In the genomic region with DNA sequence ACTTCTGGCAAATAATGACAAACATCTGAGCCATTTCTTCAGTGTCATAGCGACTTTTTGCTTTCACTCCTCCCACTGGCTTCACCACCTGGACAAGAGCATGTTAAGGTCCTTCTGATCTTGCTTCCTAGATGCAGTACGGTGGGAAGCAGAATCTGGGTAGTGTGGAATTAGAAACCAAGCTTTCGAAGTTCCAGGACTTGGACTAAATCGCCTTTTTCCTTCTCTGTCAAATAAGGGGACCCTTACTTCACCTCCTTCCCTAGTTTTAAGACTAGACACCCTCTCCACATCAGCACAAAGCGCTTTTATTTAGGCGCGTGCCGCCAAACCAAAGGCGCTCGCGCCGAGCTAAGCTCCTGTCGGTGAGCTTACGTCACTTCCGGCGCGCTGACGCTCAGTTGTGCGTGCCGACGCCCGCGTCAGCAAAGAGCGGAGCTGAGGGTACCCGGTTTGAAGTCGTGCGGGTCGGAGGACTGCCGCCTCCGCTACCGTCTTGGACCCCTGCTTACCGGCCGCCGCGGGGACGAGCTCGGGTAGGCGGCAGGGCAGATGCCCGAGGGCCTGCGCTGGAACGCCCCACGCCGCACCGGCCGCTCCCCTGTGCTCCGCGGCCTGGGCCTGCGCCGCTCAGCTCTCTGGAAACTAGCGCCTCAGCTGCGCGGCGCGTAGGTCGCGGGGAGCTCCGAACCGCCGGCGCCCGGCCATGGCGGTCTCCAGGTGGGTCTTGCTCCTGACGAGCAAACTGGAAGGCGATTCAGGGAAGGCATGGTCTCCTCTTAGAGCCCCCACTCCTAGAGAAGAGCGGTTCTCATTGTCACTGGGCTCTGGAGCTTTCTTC, we compare ENCODE assay signal across 8 cellular contexts. TPM values are rescaled to one million over a fixed set of nuclear protein-coding genes. Genes with fewer than 3 reads are reported as not detected.
DNase-seq lines count a peak whose midpoint lies in the region; ATAC-seq and TF ChIP-seq lines count a peak whose summit lies in the region.

A gene (plus strand): TSS at position 400 of the 841 bp plus-strand sequence. CDS start 307 bp downstream, at position 707.

- DNase-seq in C1 segment of cervical spinal cord (lab: John Stamatoyannopoulos, UW) (peak; percentile 24 to 93 (median 86)), NCI-H774 (lab: John Stamatoyannopoulos, UW) (peak; percentile 79), right lobe of liver (peak; percentile 96 to 97 (median 96))
- DNase-seq in activated CD4-positive, alpha-beta memory T cell treated with anti-CD3 and anti-CD28 coated beads for 36 hours: peak; percentile 94
- DNase-seq in stimulated activated CD4-positive, alpha-beta T cell treated with anti-CD3 and anti-CD28 coated beads, Interleukin-4, amount 100 ng/mL, for 48 hours (ENCODE audit: low read depth in 2 of 2): peak; percentile 87 to 88

- peaks cover 2% of the 10 kb centered on the region for H3K9me3 Mint-ChIP-seq in activated CD4-positive, alpha-beta memory T cell treated with anti-CD3 and anti-CD28 coated beads for 36 hours

- peaks cover 14 to 20% of the 10 kb centered on the region in 2 donors for H3K4me1 ChIP-seq in duodenal mucosa (ENCODE audit: control insufficient read depth in 1 of 2, insufficient read depth in 2 of 2, low read length in 2 of 2)
- peaks cover 0 to 10% (median 0%) of the 10 kb centered on the region in 4 donors for H3K4me1 ChIP-seq in right lobe of liver

- H3K4me3 ChIP-seq in duodenal mucosa (ENCODE audit: low read depth in 1 of 2, low read length in 2 of 2): peak within 1 kb of the TSS; percentile 97 to 99
- H3K4me3 ChIP-seq in right lobe of liver: peak within 1 kb of the TSS; percentile 69 to 89 (median 82)

- peaks cover 1% of the 10 kb centered on the region for H3K27me3 Mint-ChIP-seq in activated CD4-positive, alpha-beta memory T cell treated with anti-CD3 and anti-CD28 coated beads for 36 hours

- peak; percentile 92 for TF ChIP-seq POLR2A in right lobe of liver (IDR thresholded peaks at IDR 0.05)

- peak within 1 kb of the TSS; percentile 88 for H3K4me3 Mint-ChIP-seq in activated CD4-positive, alpha-beta memory T cell treated with anti-CD3 and anti-CD28 coated beads for 36 hours

- no peaks in the 10 kb centered on the region for H3K27me3 ChIP-seq in duodenal mucosa (ENCODE audit: control insufficient read depth in 1 of 2, insufficient read depth in 2 of 2, low read length in 2 of 2)
- H3K27me3 ChIP-seq in right lobe of liver: no peaks in the 10 kb centered on the region

- 2% methylated on average over 26 of the region's 65 CpGs for WGBS in right lobe of liver (ENCODE audit: insufficient coverage, low coverage, low lambda C conversion rate, missing lambda C conversion rate)

- no peaks in the 10 kb centered on the region for H3K36me3 ChIP-seq in duodenal mucosa (ENCODE audit: control insufficient read depth in 1 of 2, insufficient read depth in 2 of 2, low read length in 2 of 2)
- H3K36me3 ChIP-seq in right lobe of liver: no peaks in the 10 kb centered on the region

- H3K36me3 Mint-ChIP-seq in activated CD4-positive, alpha-beta memory T cell treated with anti-CD3 and anti-CD28 coated beads for 36 hours: peaks cover 15% of the 10 kb centered on the region

- H3K27ac ChIP-seq in duodenal mucosa (ENCODE audit: low read depth, low read length): peak within 1 kb of the TSS; percentile 95
- H3K27ac ChIP-seq in right lobe of liver: peak within 1 kb of the TSS; percentile 95 to 98 (median 98)

- peaks cover 37% of the 10 kb centered on the region for H3K4me1 Mint-ChIP-seq in activated CD4-positive, alpha-beta memory T cell treated with anti-CD3 and anti-CD28 coated beads for 36 hours (ENCODE audit: low read depth)

- peak within 1 kb of the TSS; percentile 93 for H3K9ac ChIP-seq in duodenal mucosa (ENCODE audit: low read depth in 1 of 2, low read length in 2 of 2)

- intact Hi-C loops in activated CD4-positive, alpha-beta memory T cell treated with anti-CD3 and anti-CD28 coated beads for 36 hours (cut with micrococcal nuclease): loop anchor here (1.0 to 5.0 kb wide), 6 partner anchors 15 to 1051 kb away; a partner anchor contains a TSS
- intact Hi-C loops in right lobe of liver (cut with DNase I): no loop called here

- CTCF ChIA-PET in activated CD4-positive, alpha-beta memory T cell treated with anti-CD3 and anti-CD28 coated beads for 36 hours (lab: Charles Lee): interaction anchor here (0.7 to 2.3 kb wide), 9 partner anchors 10 to 369 kb away, joined by 3 to 33 read pairs (median 4); a partner anchor contains a TSS

- ATAC-seq in GM19324 (IDR thresholded peaks at IDR 0.05; ENCODE audit: low FRiP score, unreplicated experiment): peak; percentile 99
- ATAC-seq in HG03469 (IDR thresholded peaks at IDR 0.05; ENCODE audit: unreplicated experiment): peak; percentile 97
- ATAC-seq in right lobe of liver: peak; percentile 95 to 99 (median 98)

- H3K9me3 ChIP-seq in duodenal mucosa (ENCODE audit: control insufficient read depth in 1 of 2, low read length in 2 of 2): no peaks in the 10 kb centered on the region
- peaks cover 0 to 6% (median 0%) of the 10 kb centered on the region in 4 donors for H3K9me3 ChIP-seq in right lobe of liver

- POLR2A ChIA-PET in activated CD4-positive, alpha-beta memory T cell treated with anti-CD3 and anti-CD28 coated beads for 36 hours (lab: Charles Lee): interaction anchor here (0.6 to 1.9 kb wide), 16 partner anchors 9 to 1052 kb away, joined by 3 to 24 read pairs (median 4); a partner anchor contains a TSS

- peak within 1 kb of the TSS; percentile 97 for H3K27ac Mint-ChIP-seq in activated CD4-positive, alpha-beta memory T cell treated with anti-CD3 and anti-CD28 coated beads for 36 hours

- no peak for TF ChIP-seq CTCF in right lobe of liver (IDR thresholded peaks at IDR 0.05)

RNA-seq across cellular contexts. Expression of the gene that starts here (rescaled TPM):
- 10 to 100 TPM; 49.9 to 50.7 TPM for total RNA-seq in activated CD4-positive, alpha-beta memory T cell treated with anti-CD3 and anti-CD28 coated beads for 36 hours
- 10 to 100 TPM; 13.4 to 20.3 (median 17.4) TPM for total RNA-seq in right lobe of liver

Comparison
In these comparisons a context has a peak if more than half of its experiments do, and no peak if none do; other contexts are left out.
1. Peak in every context shown above with its lines: DNase-seq, ATAC-seq, H3K4me3 ChIP-seq and H3K27ac ChIP-seq.